16 cellular contexts compared by ENCODE assay signal in the genomic region with DNA sequence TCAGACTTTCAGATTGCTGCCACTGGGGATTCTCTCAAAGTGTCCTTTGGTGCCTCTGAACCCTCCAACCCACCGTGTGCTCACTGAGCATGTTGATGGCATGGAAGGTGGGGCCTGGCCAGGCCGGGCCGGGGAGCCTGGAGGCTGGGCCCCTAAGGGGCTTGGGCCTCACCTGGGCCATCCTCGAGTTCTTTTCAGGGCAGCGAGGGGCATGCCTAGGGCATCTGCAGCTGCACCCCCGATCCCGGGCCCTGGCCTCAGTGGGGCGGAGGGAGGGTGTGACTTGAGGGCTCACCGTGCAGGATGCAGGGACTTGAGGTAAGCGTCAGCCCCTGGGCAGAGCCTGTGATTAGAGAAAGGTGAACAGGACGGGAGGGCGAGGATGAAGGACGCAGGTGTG. TPM values are rescaled to one million over a fixed set of nuclear protein-coding genes. Genes with fewer than 3 reads are reported as not detected.
DNase-seq lines count a peak whose midpoint lies in the region; ATAC-seq, FAIRE-seq and TF ChIP-seq lines count a peak whose summit lies in the region.
"Had no signal": no experiment of that assay in that cellular context is flagged by ENCODE, and none has a peak within 500 bp of the region (broad histone marks: within the 10 kb centered on the region; RNA-seq: fewer than 3 reads in every experiment).

No MANE protein-coding gene starts in this region.

- H3K4me1 Mint-ChIP-seq in CD4-positive, CD25-positive, alpha-beta regulatory T cell: peaks cover 0 to 46% (median 16%) of the 10 kb centered on the region in 4 donors
- H3K4me1 Mint-ChIP-seq in T-cell: peaks cover 42 to 49% (median 45%) of the 10 kb centered on the region in 3 donors
- peaks cover 55% of the 10 kb centered on the region for H3K4me1 Mint-ChIP-seq in stimulated activated effector memory CD8-positive, alpha-beta T cell treated with anti-CD3 and anti-CD28 coated beads, Interleukin-12 subunit alpha, Interleukin-12 subunit beta, amount 100 ng/mL, for 72 hours

- H3K27me3 Mint-ChIP-seq in CD4-positive, CD25-positive, alpha-beta regulatory T cell: no peaks in the 10 kb centered on the region
- no peaks in the 10 kb centered on the region for H3K27me3 Mint-ChIP-seq in T-cell

- CTCF ChIA-PET in T-cell (lab: Charles Lee) (interaction anchor here in 1 of 2 donors (1.0 to 1.4 kb wide), 2 partner anchors 20 to 45 kb away, joined by 3 to 4 read pairs; no protein-coding TSS in a partner anchor), HepG2 (lab: Yijun Ruan, JAX; ENCODE audit: low intra/inter-chr PET ratio, low total read pairs) (no interaction called here)

- H3K9ac ChIP-seq in HepG2 (ENCODE audit: insufficient read depth, low read depth, low read length): no peak overlapping the region

- no peaks in the 10 kb centered on the region for H3K27me3 ChIP-seq in CD4-positive, CD25-positive, alpha-beta regulatory T cell (ENCODE audit: control insufficient read depth, insufficient read depth, low read length)
- peaks cover 0 to 49% of the 10 kb centered on the region in 2 experiments; a peak in 3 of 5 replicates for H3K27me3 ChIP-seq in HepG2 (ENCODE audit: control insufficient read depth in 1 of 2, insufficient read depth in 2 of 2, low read length in 2 of 2)
- H3K27me3 ChIP-seq: SJSA1 had no signal

- no peaks in the 10 kb centered on the region for H3K9me3 ChIP-seq in CD4-positive, CD25-positive, alpha-beta regulatory T cell (ENCODE audit: control insufficient read depth in 2 of 2, low read length in 2 of 2)
- no peaks in the 10 kb centered on the region for H3K9me3 ChIP-seq in HepG2 (ENCODE audit: low read length)
- H3K9me3 ChIP-seq: SJSA1 had no signal

- peaks cover 41% of the 10 kb centered on the region for H3K4me1 ChIP-seq in CD4-positive, CD25-positive, alpha-beta regulatory T cell (ENCODE audit: control insufficient read depth, insufficient read depth, low read length, poor library complexity, severe bottlenecking)
- H3K4me1 ChIP-seq in HepG2 (ENCODE audit: insufficient read depth, low read length): peaks cover 59% of the 10 kb centered on the region

- TF ChIP-seq RAD21 in HepG2 (CRISPR knock-in tag; IDR thresholded peaks at IDR 0.05): no peak

- H3K27ac Mint-ChIP-seq in CD4-positive, CD25-positive, alpha-beta regulatory T cell: no peak overlapping the region
- no peak overlapping the region for H3K27ac Mint-ChIP-seq in T-cell
- H3K27ac Mint-ChIP-seq in stimulated activated effector memory CD8-positive, alpha-beta T cell treated with anti-CD3 and anti-CD28 coated beads, Interleukin-12 subunit alpha, Interleukin-12 subunit beta, amount 100 ng/mL, for 72 hours: peak overlapping the region; percentile 78
- H3K27ac Mint-ChIP-seq: GM23338 had no signal

- TF ChIP-seq EP300 in HepG2 (IDR thresholded peaks at IDR 0.05; ENCODE audit: low read depth in 2 of 2, low read length in 2 of 2): no peak
- no peak for TF ChIP-seq EP300 in HepG2 (CRISPR knock-in tag; IDR thresholded peaks at IDR 0.05; ENCODE audit: borderline replicate concordance)

- H3K36me3 ChIP-seq in CD4-positive, CD25-positive, alpha-beta regulatory T cell (ENCODE audit: control insufficient read depth, insufficient read depth, low read length): no peaks in the 10 kb centered on the region
- no peaks in the 10 kb centered on the region; a peak in 1 of 5 replicates for H3K36me3 ChIP-seq in HepG2 (replicated peaks in 1 of 2; ENCODE audit: control insufficient read depth in 1 of 2, insufficient read depth in 2 of 2, low read length in 2 of 2)
- H3K36me3 ChIP-seq: SJSA1 had no signal

- intact Hi-C loops in HepG2 (cut with micrococcal nuclease; ENCODE audit: unreplicated experiment): no loop called here

- H3K79me2 ChIP-seq in HepG2 (ENCODE audit: insufficient read depth, low read length): peaks cover 32% of the 10 kb centered on the region

- in situ Hi-C loops in HepG2 (cut with HindIII; ENCODE audit: extremely low pct_ligation_motif_present, low pct_unique_long_range_greater_than_20kb): no loop called here

- H3K4me2 ChIP-seq in HepG2 (ENCODE audit: low read depth, low read length): peak overlapping the region; percentile 59
- H3K4me2 ChIP-seq: GM23338 had no signal

- POLR2A ChIA-PET in T-cell (lab: Charles Lee): interaction anchor here in 1 of 2 donors (1.6 kb wide), 1 partner anchor 24 kb away, joined by 3 read pairs; no protein-coding TSS in a partner anchor
- POLR2A ChIA-PET in HepG2 (lab: Yijun Ruan, JAX): interaction anchor here (1.9 kb wide), 1 partner anchor 18 kb away, joined by 4 read pairs; no protein-coding TSS in a partner anchor

- H3K9me3 Mint-ChIP-seq in CD4-positive, CD25-positive, alpha-beta regulatory T cell: peaks cover 0 to 2% (median 0%) of the 10 kb centered on the region in 7 donors
- no peaks in the 10 kb centered on the region for H3K9me3 Mint-ChIP-seq in T-cell
- H3K9me3 Mint-ChIP-seq in stimulated activated effector memory CD8-positive, alpha-beta T cell treated with anti-CD3 and anti-CD28 coated beads, Interleukin-12 subunit alpha, Interleukin-12 subunit beta, amount 100 ng/mL, for 72 hours: no peaks in the 10 kb centered on the region
- H3K9me3 Mint-ChIP-seq: GM23338 had no signal

- H3K4me3 ChIP-seq in CD4-positive, CD25-positive, alpha-beta regulatory T cell (ENCODE audit: low read depth, low read length): no peak overlapping the region
- H3K4me3 ChIP-seq in HepG2 (replicated peaks in 1 of 3; ENCODE audit: insufficient read depth in 1 of 3, low read depth in 2 of 3, low read length in 3 of 3): peak overlapping the region in 1 of 3 experiments; percentile 20; a peak in 1 of 6 replicates
- H3K4me3 ChIP-seq: GM23338, SJSA1 had no signal

- peaks cover 2% of the 10 kb centered on the region; the same call in 1 of the 2 replicates for H4K20me1 ChIP-seq in HepG2 (ENCODE audit: insufficient read depth, low read length)

- no peak for ATAC-seq in CD4-positive, CD25-positive, alpha-beta regulatory T cell (ENCODE audit: low read depth in 2 of 2)
- no peak for ATAC-seq in T-cell (replicated peaks in 1 of 4)
- ATAC-seq in HepG2: no peak
- ATAC-seq in stimulated activated effector memory CD8-positive, alpha-beta T cell treated with anti-CD3 and anti-CD28 coated beads, Interleukin-12 subunit alpha, Interleukin-12 subunit beta, amount 100 ng/mL, for 72 hours: no peak
- ATAC-seq in GM18519 (IDR thresholded peaks at IDR 0.05; ENCODE audit: low FRiP score, unreplicated experiment): no peak
- ATAC-seq: GM23338, PC-3 had no signal

- no peak for DNase-seq in CD4-positive, CD25-positive, alpha-beta regulatory T cell
- DNase-seq in T-cell (no peak), HepG2 (ENCODE audit: low spot score) (no peak), SKM-1 treated with dmso at 0.1 percent for 144 hours (lab: John Stamatoyannopoulos, UW; ENCODE audit: unreplicated experiment) (no peak), HuH-7 (ENCODE audit: low spot score) (no peak)
- no peak for DNase-seq in stimulated activated effector memory CD8-positive, alpha-beta T cell treated with anti-CD3 and anti-CD28 coated beads, Interleukin-12 subunit alpha, Interleukin-12 subunit beta, amount 100 ng/mL, for 72 hours (ENCODE audit: low spot score in 2 of 2)
- DNase-seq: GF-D8, KG1, NCI-H1436, NCI-H2029, NCI-H2171 treated with DMSO at 0.1 percent for 48 hours, NCI-H774, PC-3 had no signal

- no TSS peak for BruUV-seq in HepG2 (replicated peaks; lab: Mats Ljungman, UMichigan)

- TF ChIP-seq CTCF in HepG2 (CRISPR knock-in tag; IDR thresholded peaks at IDR 0.05): no peak

- no peak overlapping the region for H3K27ac ChIP-seq in CD4-positive, CD25-positive, alpha-beta regulatory T cell (ENCODE audit: insufficient read depth, low read length, poor library complexity, severe bottlenecking)
- no peak overlapping the region for H3K27ac ChIP-seq in HepG2 (ENCODE audit: extremely low read length, insufficient read depth, low read length)
- H3K27ac ChIP-seq: SJSA1 had no signal

- WGBS in HepG2 (ENCODE audit: low lambda C conversion rate): 49% methylated on average over 9 of the region's 13 CpGs

- FAIRE-seq in HepG2 (lab: Jason Lieb, UNC): no peak

- H2AFZ ChIP-seq in HepG2 (ENCODE audit: low read length): no peak overlapping the region
- H2AFZ ChIP-seq: GM23338 had no signal

- peak overlapping the region; percentile 73 to 100 (median 88) for H3K4me3 Mint-ChIP-seq in CD4-positive, CD25-positive, alpha-beta regulatory T cell
- peak overlapping the region in 2 of 3 donors; percentile 27 to 95 for H3K4me3 Mint-ChIP-seq in T-cell
- no peak overlapping the region for H3K4me3 Mint-ChIP-seq in stimulated activated effector memory CD8-positive, alpha-beta T cell treated with anti-CD3 and anti-CD28 coated beads, Interleukin-12 subunit alpha, Interleukin-12 subunit beta, amount 100 ng/mL, for 72 hours
- H3K4me3 Mint-ChIP-seq: GM23338 had no signal

- no peak for TF ChIP-seq POLR2A in HepG2 (IDR thresholded peaks at IDR 0.05; ENCODE audit: insufficient read depth in 1 of 2, low read depth in 2 of 2, low read length in 2 of 2)

- H3K36me3 Mint-ChIP-seq in CD4-positive, CD25-positive, alpha-beta regulatory T cell: no peaks in the 10 kb centered on the region
- no peaks in the 10 kb centered on the region for H3K36me3 Mint-ChIP-seq in T-cell
- H3K36me3 Mint-ChIP-seq in stimulated activated effector memory CD8-positive, alpha-beta T cell treated with anti-CD3 and anti-CD28 coated beads, Interleukin-12 subunit alpha, Interleukin-12 subunit beta, amount 100 ng/mL, for 72 hours: no peaks in the 10 kb centered on the region

RNA-seq across cellular contexts. Expression of a gene that starts 1.6 kb away (rescaled TPM):
- 125 TPM for total RNA-seq in CD4-positive, CD25-positive, alpha-beta regulatory T cell
- polyA plus RNA-seq in CD4-positive, CD25-positive, alpha-beta regulatory T cell: 10 to 100 TPM; 10.6 to 21.1 (median 15.3) TPM
- total RNA-seq in T-cell (100 to 1,000 TPM in 1 of 5 donors, 10 to 100 TPM in 4; 24.6 to 103 (median 40.3) TPM), HepG2 (2016; rRNA removed; fragmentation: Illumina TruSeq; extraction: Trizol) (10.1 and 14.9 TPM in 2 replicates)
- 1.8 and 3.0 TPM in 2 replicates for total RNA-seq in HepG2 (2016; cell fraction: cytosol; rRNA removed; fragmentation: Illumina TruSeq; extraction: Trizol; ENCODE audit: low read depth)
- total RNA-seq in HepG2 (2016; cell fraction: insoluble cytoplasmic fraction; rRNA removed; fragmentation: Illumina TruSeq; extraction: Trizol): 7.9 and 17.3 TPM in 2 replicates
- total RNA-seq in HepG2 (2016; cell fraction: membrane; rRNA removed; fragmentation: Illumina TruSeq; extraction: Trizol): 5.6 and 6.2 TPM in 2 replicates
- 22.7 and 23.6 TPM in 2 replicates for total RNA-seq in HepG2 (2016; cell fraction: nucleus; rRNA removed; fragmentation: Illumina TruSeq; extraction: Trizol)
- polyA plus RNA-seq in HepG2 (2011; rRNA removed): 21.8 and 27.0 TPM in 2 replicates
- polyA plus RNA-seq in HepG2 (2011; cell fraction: cytosol; rRNA removed): 12.1 and 19.8 TPM in 2 replicates
- polyA plus RNA-seq in HepG2 (2011; cell fraction: nucleus; rRNA removed): 113 and 146 TPM in 2 replicates
- 12.2 and 22.6 TPM in 2 replicates for polyA plus RNA-seq in HepG2 (2012)
- polyA plus RNA-seq in HepG2 (2016; cell fraction: cytosol; fragmentation: Illumina TruSeq; extraction: Trizol; ENCODE audit: low read depth): 1.3 and 1.5 TPM in 2 replicates
- 6.1 and 6.6 TPM in 2 replicates for polyA plus RNA-seq in HepG2 (2016; cell fraction: insoluble cytoplasmic fraction; fragmentation: Illumina TruSeq; extraction: Trizol; ENCODE audit: low read depth)
- polyA plus RNA-seq in HepG2 (2016; cell fraction: membrane; fragmentation: Illumina TruSeq; extraction: Trizol; ENCODE audit: low read depth): 2.1 and 2.8 TPM in 2 replicates
- 26.5 and 29.7 TPM in 2 replicates for polyA plus RNA-seq in HepG2 (2016; cell fraction: nucleus; fragmentation: Illumina TruSeq; extraction: Trizol; ENCODE audit: insufficient read depth, low read depth)
- 12.4 and 67.5 TPM in 2 replicates for polyA minus RNA-seq in HepG2 (2011; rRNA and poly(A)+ RNA removed; ENCODE audit: low replicate concordance)
- polyA minus RNA-seq in HepG2 (2011; cell fraction: cytosol; rRNA and poly(A)+ RNA removed): 18.2 and 19.5 TPM in 2 replicates
- 76.5 and 77.0 TPM in 2 replicates for polyA minus RNA-seq in HepG2 (2011; cell fraction: nucleus; rRNA and poly(A)+ RNA removed)
- polyA plus RNA-seq: GM23338 had no signal

RNA-seq across cellular contexts. Expression of a gene that starts 38.9 kb away (rescaled TPM):
- total RNA-seq in CD4-positive, CD25-positive, alpha-beta regulatory T cell: 2.0 TPM
- polyA plus RNA-seq in CD4-positive, CD25-positive, alpha-beta regulatory T cell: 1 to 10 TPM in 3 of 4 donors, under 1 TPM in 1; 0.88 to 1.5 (median 1.1) TPM
- total RNA-seq in T-cell (1 to 10 TPM; 2.6 to 7.0 (median 5.5) TPM), HepG2 (2016; rRNA removed; fragmentation: Illumina TruSeq; extraction: Trizol) (0.18 and 0.20 TPM in 2 replicates)
- not detected in 2 replicates for total RNA-seq in HepG2 (2016; cell fraction: cytosol; rRNA removed; fragmentation: Illumina TruSeq; extraction: Trizol; ENCODE audit: low read depth)
- not detected in 2 replicates for total RNA-seq in HepG2 (2016; cell fraction: insoluble cytoplasmic fraction; rRNA removed; fragmentation: Illumina TruSeq; extraction: Trizol)
- total RNA-seq in HepG2 (2016; cell fraction: membrane; rRNA removed; fragmentation: Illumina TruSeq; extraction: Trizol): not detected in 2 replicates
- total RNA-seq in HepG2 (2016; cell fraction: nucleus; rRNA removed; fragmentation: Illumina TruSeq; extraction: Trizol): not detected in 2 replicates
- 0.37 and 0.42 TPM in 2 replicates for polyA plus RNA-seq in HepG2 (2011; rRNA removed)
- 0.35 and 0.46 TPM in 2 replicates for polyA plus RNA-seq in HepG2 (2011; cell fraction: cytosol; rRNA removed)
- polyA plus RNA-seq in HepG2 (2011; cell fraction: nucleus; rRNA removed): 0.33 and 0.34 TPM in 2 replicates
- 0.15 and 0.24 TPM in 2 replicates for polyA plus RNA-seq in HepG2 (2012)
- polyA plus RNA-seq in HepG2 (2016; cell fraction: cytosol; fragmentation: Illumina TruSeq; extraction: Trizol; ENCODE audit: low read depth): not detected in 2 replicates
- polyA plus RNA-seq in HepG2 (2016; cell fraction: insoluble cytoplasmic fraction; fragmentation: Illumina TruSeq; extraction: Trizol; ENCODE audit: low read depth): not detected in 2 replicates
- 0.11 TPM in 1 of 2 replicates, not detected in the other for polyA plus RNA-seq in HepG2 (2016; cell fraction: membrane; fragmentation: Illumina TruSeq; extraction: Trizol; ENCODE audit: low read depth)
- polyA plus RNA-seq in HepG2 (2016; cell fraction: nucleus; fragmentation: Illumina TruSeq; extraction: Trizol; ENCODE audit: insufficient read depth, low read depth): not detected in 2 replicates
- 2.2 and 7.6 TPM in 2 replicates for polyA minus RNA-seq in HepG2 (2011; rRNA and poly(A)+ RNA removed; ENCODE audit: low replicate concordance)
- 0.49 TPM in 1 of 2 replicates, not detected in the other for polyA minus RNA-seq in HepG2 (2011; cell fraction: cytosol; rRNA and poly(A)+ RNA removed)
- polyA minus RNA-seq in HepG2 (2011; cell fraction: nucleus; rRNA and poly(A)+ RNA removed): 0.12 and 0.52 TPM in 2 replicates
